33 cellular contexts compared by ENCODE assay signal in genomic region chr2:16398487-16399043, GRCh38.
"Had no signal": no experiment of that assay in that cellular context is flagged by ENCODE, and none has a peak within 500 bp of the region (broad histone marks: within the 10 kb centered on the region; RNA-seq: fewer than 3 reads in every experiment).

No MANE protein-coding gene starts in this region.

- H3K4me2 ChIP-seq: SK-N-SH had no signal

- H3K27ac Mint-ChIP-seq: activated CD4-positive, alpha-beta T cell treated with anti-CD3 and anti-CD28 coated beads, Interleukin-2, amount 10 ng/mL, durations not matched to agents 7 days and 5 days; activated naive CD4-positive, alpha-beta T cell treated with anti-CD3 and anti-CD28 coated beads, Interleukin-2, amount 10 ng/mL, durations not matched to agents 7 days and 5 days; activated naive CD8-positive, alpha-beta T cell; activated naive CD8-positive, alpha-beta T cell treated with anti-CD3 and anti-CD28 coated beads, Interleukin-2, amount 50 U/mL, for 24 hours; brain; T-helper 1 cell treated with Interleukin-12 subunit alpha and Interleukin-12 subunit beta and Interleukin-4 antibody, amounts not matched to agents 30 μg/mL and 1 μg/mL, for 36 hours; T-helper 2 cell treated with Interferon-gamma antibody and Interleukin-4, amounts not matched to agents 5 μg/mL and 100 μg/mL, for 36 hours had no signal

- H3K9me3 Mint-ChIP-seq: activated CD4-positive, alpha-beta T cell treated with anti-CD3 and anti-CD28 coated beads, Interleukin-2, amount 10 ng/mL, durations not matched to agents 7 days and 5 days; activated naive CD4-positive, alpha-beta T cell treated with anti-CD3 and anti-CD28 coated beads, Interleukin-2, amount 10 ng/mL, durations not matched to agents 7 days and 5 days; activated naive CD8-positive, alpha-beta T cell treated with anti-CD3 and anti-CD28 coated beads, Interleukin-2, amount 50 U/mL, for 24 hours; brain; T-helper 1 cell treated with Interleukin-12 subunit alpha and Interleukin-12 subunit beta and Interleukin-4 antibody, amounts not matched to agents 30 μg/mL and 1 μg/mL, for 36 hours; T-helper 2 cell treated with Interferon-gamma antibody and Interleukin-4, amounts not matched to agents 5 μg/mL and 100 μg/mL, for 36 hours had no signal

- H3K27me3 ChIP-seq: Peyer's patch, SJSA1 had no signal

- H3K36me3 Mint-ChIP-seq: activated naive CD4-positive, alpha-beta T cell treated with anti-CD3 and anti-CD28 coated beads, Interleukin-2, amount 10 ng/mL, durations not matched to agents 7 days and 5 days; activated naive CD8-positive, alpha-beta T cell; brain had no signal

- H3K9ac ChIP-seq: SK-N-SH had no signal

- H3K9me3 ChIP-seq: Peyer's patch, SJSA1, SK-N-SH had no signal

- H3K27me3 Mint-ChIP-seq: activated CD4-positive, alpha-beta T cell treated with anti-CD3 and anti-CD28 coated beads, Interleukin-2, amount 10 ng/mL, durations not matched to agents 7 days and 5 days; activated naive CD4-positive, alpha-beta T cell treated with anti-CD3 and anti-CD28 coated beads, Interleukin-2, amount 10 ng/mL, durations not matched to agents 7 days and 5 days; activated naive CD8-positive, alpha-beta T cell; activated naive CD8-positive, alpha-beta T cell treated with anti-CD3 and anti-CD28 coated beads, Interleukin-2, amount 50 U/mL, for 24 hours; brain had no signal

- H3K27ac ChIP-seq: Peyer's patch, SJSA1 had no signal

- H3K4me1 Mint-ChIP-seq: activated CD4-positive, alpha-beta T cell treated with anti-CD3 and anti-CD28 coated beads, Interleukin-2, amount 10 ng/mL, durations not matched to agents 7 days and 5 days; activated naive CD4-positive, alpha-beta T cell treated with anti-CD3 and anti-CD28 coated beads, Interleukin-2, amount 10 ng/mL, durations not matched to agents 7 days and 5 days; activated naive CD8-positive, alpha-beta T cell treated with anti-CD3 and anti-CD28 coated beads, Interleukin-2, amount 50 U/mL, for 24 hours; brain had no signal

- H3K4me3 Mint-ChIP-seq: activated CD4-positive, alpha-beta T cell treated with anti-CD3 and anti-CD28 coated beads, Interleukin-2, amount 10 ng/mL, durations not matched to agents 7 days and 5 days; activated naive CD4-positive, alpha-beta T cell treated with anti-CD3 and anti-CD28 coated beads, Interleukin-2, amount 10 ng/mL, durations not matched to agents 7 days and 5 days; activated naive CD8-positive, alpha-beta T cell; activated naive CD8-positive, alpha-beta T cell treated with anti-CD3 and anti-CD28 coated beads, Interleukin-2, amount 50 U/mL, for 24 hours; brain; T-helper 1 cell treated with Interleukin-12 subunit alpha and Interleukin-12 subunit beta and Interleukin-4 antibody, amounts not matched to agents 30 μg/mL and 1 μg/mL, for 36 hours; T-helper 2 cell treated with Interferon-gamma antibody and Interleukin-4, amounts not matched to agents 5 μg/mL and 100 μg/mL, for 36 hours had no signal

- H3K36me3 ChIP-seq: Peyer's patch, SJSA1 had no signal

- DNase-seq: activated CD4-positive, alpha-beta T cell treated with anti-CD3 and anti-CD28 coated beads, Interleukin-2, amount 10 ng/mL, durations not matched to agents 7 days and 5 days; activated CD4-positive, alpha-beta T cell treated with anti-CD3 and anti-CD28 coated beads, Interleukin-2, amount 50 U/mL, for 48 hours; activated CD8-positive, alpha-beta memory T cell treated with anti-CD3 and anti-CD28 coated beads, Interleukin-2, amount 50 U/mL, for 4 hours; activated effector memory CD4-positive, alpha-beta T cell treated with Interleukin-2 at 50 U/mL for 16 hours; activated naive CD4-positive, alpha-beta T cell treated with anti-CD3 and anti-CD28 coated beads, Interleukin-2, amount 10 ng/mL, durations not matched to agents 7 days and 5 days; activated naive CD8-positive, alpha-beta T cell treated with anti-CD3 and anti-CD28 coated beads, Interleukin-2, amount 50 U/mL, for 24 hours; activated T-cell treated with anti-CD3 and anti-CD28 coated beads for 4 hours; activated T-cell treated with anti-CD3 and anti-CD28 coated beads, Interleukin-2, amount 50 U/mL, for 48 hours; anterior cingulate cortex; caudate nucleus; cerebellar nuclear complex; MM.1S; MV-4-11; NCI-H1092; NCI-H1436 treated with DMSO at 0.1 percent for 48 hours; NCI-H1694 treated with DMSO at 0.1 percent for 48 hours; NCI-H2029; NCI-H510A; NCI-H526; NCI-H748 treated with DMSO at 0.1 percent for 48 hours; NK-92 treated with Interleukin-12 subunit alpha and Interleukin-12 subunit beta, amount 100 ng/mL, for 24 hours; PC-3; Peyer's patch; RPMI8226; SHP77 treated with DMSO at 0.1 percent for 48 hours; SK-N-SH had no signal

- ATAC-seq: activated naive CD8-positive, alpha-beta T cell treated with anti-CD3 and anti-CD28 coated beads, Interleukin-2, amount 50 U/mL, for 24 hours; PC-3 had no signal

- H3K4me3 ChIP-seq: Peyer's patch, SJSA1 had no signal

- H3K4me1 ChIP-seq: Peyer's patch, SJSA1 had no signal

- FAIRE-seq: bronchial epithelial cell, TTC549 had no signal
